In the genomic region with DNA sequence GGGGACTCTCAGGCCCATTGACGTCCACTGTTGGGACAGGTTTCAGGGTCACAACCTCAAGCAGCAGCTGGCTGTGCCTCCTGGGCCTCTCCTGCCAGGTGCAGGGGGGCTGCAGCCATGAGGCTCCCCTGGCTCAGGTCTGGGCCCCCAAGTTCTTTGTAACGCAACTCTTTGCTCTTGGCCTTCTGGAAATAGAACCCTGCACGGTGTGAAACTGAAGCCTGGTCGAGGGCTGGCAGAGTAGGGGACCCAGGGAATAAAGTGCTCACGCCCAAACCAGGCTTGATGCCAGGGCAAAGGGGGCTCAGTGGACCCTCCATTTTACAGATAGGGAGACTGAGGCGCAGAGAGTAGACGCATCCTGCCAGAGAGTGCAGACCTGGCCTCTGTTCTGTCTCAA, we compare ENCODE assay signal across 25 cellular contexts. TPM values are rescaled to one million over a fixed set of nuclear protein-coding genes. Genes with fewer than 3 reads are reported as not detected.
DNase-seq lines count a peak whose midpoint lies in the region; ATAC-seq and TF ChIP-seq lines count a peak whose summit lies in the region.
"Had no signal": no experiment of that assay in that cellular context is flagged by ENCODE, and none has a peak within 500 bp of the region (broad histone marks: within the 10 kb centered on the region; RNA-seq: fewer than 3 reads in every experiment).

No MANE protein-coding gene starts in this region.

- peak overlapping the region; percentile 57 for H3K4me3 Mint-ChIP-seq in activated naive CD4-positive, alpha-beta T cell treated with anti-CD3 and anti-CD28 coated beads, Interleukin-2, amount 10 ng/mL, durations not matched to agents 7 days and 5 days
- peak overlapping the region; percentile 80 for H3K4me3 Mint-ChIP-seq in dendritic cell treated with granulocyte-macrophage colony-stimulating factor and Interleukin-4, amounts not matched to agents 40 ng/mL and 50 ng/mL, for 4 days
- H3K4me3 Mint-ChIP-seq in nephron = no peak overlapping the region
- H3K4me3 Mint-ChIP-seq: activated B cell treated with CpG ODN at 0.5 μM for 24 hours; activated T-cell treated with anti-CD3 and anti-CD28 coated beads, Interleukin-2, amount 50 U/mL, for 72 hours; H9; naive B cell had no signal

- no peak for TF ChIP-seq POLR2A in vagina (IDR thresholded peaks at IDR 0.05)

- H3K36me3 Mint-ChIP-seq in activated naive CD4-positive, alpha-beta T cell treated with anti-CD3 and anti-CD28 coated beads, Interleukin-2, amount 10 ng/mL, durations not matched to agents 7 days and 5 days = peaks cover 10% of the 10 kb centered on the region
- no peaks in the 10 kb centered on the region for H3K36me3 Mint-ChIP-seq in activated naive CD4-positive, alpha-beta T cell treated with anti-CD3 and anti-CD28 coated beads, Interleukin-2, amount 50 U/mL, for 72 hours
- peaks cover 31% of the 10 kb centered on the region for H3K36me3 Mint-ChIP-seq in dendritic cell treated with granulocyte-macrophage colony-stimulating factor and Interleukin-4, amounts not matched to agents 40 ng/mL and 50 ng/mL, for 4 days (ENCODE audit: low read depth)
- H3K36me3 Mint-ChIP-seq in nephron (ENCODE audit: low read depth) = no peaks in the 10 kb centered on the region
- H3K36me3 Mint-ChIP-seq: brain, naive B cell had no signal

- no peaks in the 10 kb centered on the region for H3K9me3 Mint-ChIP-seq in activated naive CD4-positive, alpha-beta T cell treated with anti-CD3 and anti-CD28 coated beads, Interleukin-2, amount 10 ng/mL, durations not matched to agents 7 days and 5 days
- no peaks in the 10 kb centered on the region for H3K9me3 Mint-ChIP-seq in activated naive CD4-positive, alpha-beta T cell treated with anti-CD3 and anti-CD28 coated beads, Interleukin-2, amount 50 U/mL, for 72 hours
- H3K9me3 Mint-ChIP-seq in dendritic cell treated with granulocyte-macrophage colony-stimulating factor and Interleukin-4, amounts not matched to agents 40 ng/mL and 50 ng/mL, for 4 days = no peaks in the 10 kb centered on the region
- no peaks in the 10 kb centered on the region for H3K9me3 Mint-ChIP-seq in nephron
- H3K9me3 Mint-ChIP-seq: activated B cell treated with CpG ODN at 0.5 μM for 24 hours; activated naive CD8-positive, alpha-beta T cell treated with anti-CD3 and anti-CD28 coated beads, Interleukin-2, amount 10 ng/mL, durations not matched to agents 7 days and 5 days; activated T-cell treated with anti-CD3 and anti-CD28 coated beads, Interleukin-2, amount 50 U/mL, for 72 hours; brain; H9; naive B cell had no signal

- H3K27ac ChIP-seq in vagina = no peak overlapping the region
- H3K27ac ChIP-seq: parathyroid adenoma, thoracic aorta had no signal

- H3K4me1 ChIP-seq in vagina = peaks cover 46% of the 10 kb centered on the region

- peaks cover 41% of the 10 kb centered on the region for H3K4me1 Mint-ChIP-seq in activated naive CD4-positive, alpha-beta T cell treated with anti-CD3 and anti-CD28 coated beads, Interleukin-2, amount 10 ng/mL, durations not matched to agents 7 days and 5 days
- H3K4me1 Mint-ChIP-seq in dendritic cell treated with granulocyte-macrophage colony-stimulating factor and Interleukin-4, amounts not matched to agents 40 ng/mL and 50 ng/mL, for 4 days (ENCODE audit: low read depth) = peaks cover 93% of the 10 kb centered on the region
- peaks cover 47% of the 10 kb centered on the region for H3K4me1 Mint-ChIP-seq in nephron

- no peaks in the 10 kb centered on the region for H3K9me3 ChIP-seq in vagina
- H3K9me3 ChIP-seq: gastrocnemius medialis, thoracic aorta had no signal

- DNase-seq in activated naive CD4-positive, alpha-beta T cell treated with anti-CD3 and anti-CD28 coated beads, Interleukin-2, amount 10 ng/mL, durations not matched to agents 7 days and 5 days = no peak
- DNase-seq in activated naive CD4-positive, alpha-beta T cell treated with anti-CD3 and anti-CD28 coated beads, Interleukin-2, amount 50 U/mL, for 72 hours (ENCODE audit: low spot score in 2 of 2) = no peak
- DNase-seq in vagina (ENCODE audit: extremely low spot score in 2 of 2) = no peak
- no peak for DNase-seq in NCI-H146 treated with DMSO at 0.1 percent for 48 hours (lab: John Stamatoyannopoulos, UW; ENCODE audit: unreplicated experiment)
- no peak for DNase-seq in GM03348 (ENCODE audit: low spot score)
- DNase-seq: activated B cell treated with CpG ODN at 0.5 μM for 24 hours; activated CD8-positive, alpha-beta memory T cell treated with anti-CD3 and anti-CD28 coated beads for 24 hours; activated naive CD8-positive, alpha-beta T cell treated with anti-CD3 and anti-CD28 coated beads, Interleukin-2, amount 10 ng/mL, durations not matched to agents 7 days and 5 days; activated T-cell treated with anti-CD3 and anti-CD28 coated beads, Interleukin-2, amount 50 U/mL, for 72 hours; CD4-positive, CD25-positive, alpha-beta regulatory T cell; DMS79 treated with DMSO at 0.1 percent for 48 hours; erythroblast; gastrocnemius medialis; H9; left ventricle myocardium superior; naive B cell; NCI-H2029; NCI-H510A treated with DMSO at 0.1 percent for 48 hours; SHP77 treated with DMSO at 0.1 percent for 48 hours had no signal

- no peak for TF ChIP-seq CTCF in nephron (IDR thresholded peaks at IDR 0.05; ENCODE audit: unreplicated experiment in 3 of 3)
- no peak for TF ChIP-seq CTCF in vagina (IDR thresholded peaks at IDR 0.05)

- no peaks in the 10 kb centered on the region for H3K36me3 ChIP-seq in vagina
- H3K36me3 ChIP-seq: gastrocnemius medialis, thoracic aorta had no signal

- intact Hi-C loops in dendritic cell treated with granulocyte-macrophage colony-stimulating factor and Interleukin-4, amounts not matched to agents 40 ng/mL and 50 ng/mL, for 4 days (cut with micrococcal nuclease) = no loop called here
- intact Hi-C loops in vagina (cut with DNase I) = no loop called here

- H3K27me3 Mint-ChIP-seq in activated naive CD4-positive, alpha-beta T cell treated with anti-CD3 and anti-CD28 coated beads, Interleukin-2, amount 10 ng/mL, durations not matched to agents 7 days and 5 days = no peaks in the 10 kb centered on the region
- no peaks in the 10 kb centered on the region for H3K27me3 Mint-ChIP-seq in dendritic cell treated with granulocyte-macrophage colony-stimulating factor and Interleukin-4, amounts not matched to agents 40 ng/mL and 50 ng/mL, for 4 days
- no peaks in the 10 kb centered on the region for H3K27me3 Mint-ChIP-seq in nephron (ENCODE audit: low read depth)
- H3K27me3 Mint-ChIP-seq: activated B cell treated with CpG ODN at 0.5 μM for 24 hours; activated naive CD8-positive, alpha-beta T cell treated with anti-CD3 and anti-CD28 coated beads, Interleukin-2, amount 10 ng/mL, durations not matched to agents 7 days and 5 days; CD4-positive, CD25-positive, alpha-beta regulatory T cell; naive B cell had no signal

- H3K27ac Mint-ChIP-seq in activated naive CD4-positive, alpha-beta T cell treated with anti-CD3 and anti-CD28 coated beads, Interleukin-2, amount 10 ng/mL, durations not matched to agents 7 days and 5 days = peak overlapping the region; percentile 52
- no peak overlapping the region for H3K27ac Mint-ChIP-seq in activated naive CD4-positive, alpha-beta T cell treated with anti-CD3 and anti-CD28 coated beads, Interleukin-2, amount 50 U/mL, for 72 hours
- H3K27ac Mint-ChIP-seq in dendritic cell treated with granulocyte-macrophage colony-stimulating factor and Interleukin-4, amounts not matched to agents 40 ng/mL and 50 ng/mL, for 4 days = peak overlapping the region; percentile 88
- H3K27ac Mint-ChIP-seq in nephron = peak overlapping the region; percentile 82 to 93 (median 90)
- H3K27ac Mint-ChIP-seq: activated B cell treated with CpG ODN at 0.5 μM for 24 hours; activated T-cell treated with anti-CD3 and anti-CD28 coated beads, Interleukin-2, amount 50 U/mL, for 72 hours; CD4-positive, CD25-positive, alpha-beta regulatory T cell had no signal

- peak overlapping the region; percentile 12 to 19 for H3K4me3 ChIP-seq in vagina

- CTCF ChIA-PET in activated naive CD4-positive, alpha-beta T cell treated with anti-CD3 and anti-CD28 coated beads, Interleukin-2, amount 10 ng/mL, durations not matched to agents 7 days and 5 days (lab: Charles Lee) = no interaction called here

- H3K27me3 ChIP-seq in vagina = no peaks in the 10 kb centered on the region
- H3K27me3 ChIP-seq: gastrocnemius medialis had no signal

- no peak for ATAC-seq in activated naive CD4-positive, alpha-beta T cell treated with anti-CD3 and anti-CD28 coated beads, Interleukin-2, amount 50 U/mL, for 72 hours
- no peak for ATAC-seq in HG02870 (IDR thresholded peaks at IDR 0.05; ENCODE audit: unreplicated experiment)
- ATAC-seq: activated T-cell treated with anti-CD3 and anti-CD28 coated beads, Interleukin-2, amount 50 U/mL, for 72 hours had no signal

RNA-seq across cellular contexts. Expression of gene CALML4, which starts 0.8 kb away (rescaled TPM):
- total RNA-seq in activated naive CD4-positive, alpha-beta T cell treated with anti-CD3 and anti-CD28 coated beads, Interleukin-2, amount 50 U/mL, for 72 hours = 1 to 10 TPM; 9.6 to 9.7 TPM
- 6.1 TPM for total RNA-seq in vagina

RNA-seq across cellular contexts. Expression of gene CLN6, which starts 25.2 kb away (rescaled TPM):
- 10 to 100 TPM; 38.0 to 55.1 TPM for total RNA-seq in activated naive CD4-positive, alpha-beta T cell treated with anti-CD3 and anti-CD28 coated beads, Interleukin-2, amount 50 U/mL, for 72 hours
- total RNA-seq in vagina = 23.3 TPM

Comparison
In these comparisons a context has a peak if more than half of its experiments do, and no peak if none do; other contexts are left out.
1. H3K27ac Mint-ChIP-seq: peak in activated naive CD4-positive, alpha-beta T cell treated with anti-CD3 and anti-CD28 coated beads, Interleukin-2, amount 10 ng/mL, durations not matched to agents 7 days and 5 days (single experiment), dendritic cell treated with granulocyte-macrophage colony-stimulating factor and Interleukin-4, amounts not matched to agents 40 ng/mL and 50 ng/mL, for 4 days (single experiment) and nephron (3 of 3); none in activated naive CD4-positive, alpha-beta T cell treated with anti-CD3 and anti-CD28 coated beads, Interleukin-2, amount 50 U/mL, for 72 hours (0 of 2).
2. H3K4me3 Mint-ChIP-seq: peak in activated naive CD4-positive, alpha-beta T cell treated with anti-CD3 and anti-CD28 coated beads, Interleukin-2, amount 10 ng/mL, durations not matched to agents 7 days and 5 days (single experiment) and dendritic cell treated with granulocyte-macrophage colony-stimulating factor and Interleukin-4, amounts not matched to agents 40 ng/mL and 50 ng/mL, for 4 days (single experiment); none in nephron (0 of 3).